ENCODE assay signal across 16 cellular contexts in the genomic region with DNA sequence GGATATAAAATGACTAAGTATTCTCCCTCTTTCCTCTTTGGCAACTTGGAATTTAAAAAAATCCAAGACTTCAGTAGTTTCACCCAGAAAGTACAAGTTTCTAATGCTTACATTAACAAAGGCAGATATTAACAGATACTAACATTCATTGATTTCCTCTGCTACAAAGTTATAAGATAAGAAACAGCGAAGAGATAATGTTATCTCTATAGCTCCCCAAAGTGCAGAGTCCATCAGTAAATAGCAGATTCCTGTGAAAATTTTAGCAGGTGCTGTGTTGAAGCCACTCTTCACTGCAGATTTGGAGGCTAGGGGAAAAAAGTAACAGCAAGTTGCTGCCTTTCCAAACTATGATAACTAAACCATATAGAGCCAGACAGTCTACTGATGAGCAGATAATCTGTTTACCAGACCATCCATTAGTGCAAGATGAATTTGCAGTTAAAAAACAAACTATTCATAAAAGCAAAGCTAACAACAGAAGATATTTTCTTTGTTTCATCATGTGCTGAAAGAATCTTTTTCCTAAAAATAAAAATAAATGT.
"Had no signal": no experiment of that assay in that cellular context is flagged by ENCODE, and none has a peak within 500 bp of the region (broad histone marks: within the 10 kb centered on the region; RNA-seq: fewer than 3 reads in every experiment).

No MANE protein-coding gene starts in this region.

- DNase-seq: activated CD4-positive, alpha-beta memory T cell treated with anti-CD3 and anti-CD28 coated beads for 36 hours; activated CD4-positive, alpha-beta T cell treated with anti-CD3 and anti-CD28 coated beads for 4 hours; activated naive CD4-positive, alpha-beta T cell; activated T-cell treated with anti-CD3 and anti-CD28 coated beads for 4 hours; cerebellar nuclear complex; effector CD4-positive, alpha-beta T cell; esophagus squamous epithelium; natural killer cell; posterior cingulate gyrus; retina; stimulated activated naive CD8-positive, alpha-beta T cell treated with anti-CD3 and anti-CD28 coated beads, Interleukin-15, Interleukin-2, amounts not matched to agents 100 U/mL and 50 U/mL, for 24 hours; substantia nigra; tibial artery; uterus had no signal

- H3K27me3 Mint-ChIP-seq: activated T-helper 17 cell treated with anti-CD3 and anti-CD28 coated beads, Interleukin-2, amount 50 U/mL, for 72 hours had no signal

- H3K4me3 Mint-ChIP-seq: activated CD4-positive, alpha-beta memory T cell treated with anti-CD3 and anti-CD28 coated beads for 36 hours; activated T-helper 17 cell treated with anti-CD3 and anti-CD28 coated beads, Interleukin-2, amount 50 U/mL, for 72 hours; natural killer cell had no signal

- H3K4me3 ChIP-seq: ascending aorta, esophagus squamous epithelium, tibial artery, uterus had no signal

- H3K36me3 Mint-ChIP-seq: natural killer cell had no signal

- H3K4me1 ChIP-seq: uterus had no signal

- H3K27ac Mint-ChIP-seq: activated CD4-positive, alpha-beta memory T cell treated with anti-CD3 and anti-CD28 coated beads for 36 hours; activated T-helper 17 cell treated with anti-CD3 and anti-CD28 coated beads, Interleukin-2, amount 50 U/mL, for 72 hours had no signal

- H3K9me3 ChIP-seq: ascending aorta, esophagus squamous epithelium, tibial artery, uterus had no signal

- H3K27me3 ChIP-seq: ascending aorta, esophagus squamous epithelium, tibial artery, uterus had no signal

- H3K9me3 Mint-ChIP-seq: activated CD4-positive, alpha-beta memory T cell treated with anti-CD3 and anti-CD28 coated beads for 36 hours; activated T-helper 17 cell treated with anti-CD3 and anti-CD28 coated beads, Interleukin-2, amount 50 U/mL, for 72 hours; natural killer cell had no signal

- H3K36me3 ChIP-seq: ascending aorta, esophagus squamous epithelium, tibial artery, uterus had no signal

- H3K27ac ChIP-seq: ascending aorta, esophagus squamous epithelium, tibial artery had no signal
